Comparison of ENCODE assay signal across 2 cellular contexts in the genomic region with DNA sequence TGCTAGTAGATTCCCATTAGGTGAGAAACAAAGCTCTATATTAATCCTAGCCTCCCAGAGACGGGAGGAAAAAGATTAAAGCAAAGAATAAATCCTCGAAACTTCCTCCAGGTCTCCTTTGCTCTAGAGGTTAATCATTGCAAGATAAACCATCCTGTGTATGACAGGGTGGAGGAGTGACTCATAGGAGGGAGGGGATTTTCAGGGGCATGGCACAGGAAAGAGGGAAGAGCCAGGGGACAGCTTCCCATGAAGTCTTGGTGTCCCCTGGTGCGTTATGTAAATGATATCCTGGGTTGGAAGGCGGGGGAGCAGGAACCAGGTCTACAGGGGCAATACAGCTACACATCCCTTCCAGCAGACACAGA.
TF ChIP-seq lines count a peak whose summit lies in the region.

No MANE protein-coding gene starts in this region.

TF ChIP-seq in K562, 482 proteins besides CTCF, POLR2A, EP300 and RAD21 (continued from another document and continues in another):
- TF ChIP-seq, protein P1, sequence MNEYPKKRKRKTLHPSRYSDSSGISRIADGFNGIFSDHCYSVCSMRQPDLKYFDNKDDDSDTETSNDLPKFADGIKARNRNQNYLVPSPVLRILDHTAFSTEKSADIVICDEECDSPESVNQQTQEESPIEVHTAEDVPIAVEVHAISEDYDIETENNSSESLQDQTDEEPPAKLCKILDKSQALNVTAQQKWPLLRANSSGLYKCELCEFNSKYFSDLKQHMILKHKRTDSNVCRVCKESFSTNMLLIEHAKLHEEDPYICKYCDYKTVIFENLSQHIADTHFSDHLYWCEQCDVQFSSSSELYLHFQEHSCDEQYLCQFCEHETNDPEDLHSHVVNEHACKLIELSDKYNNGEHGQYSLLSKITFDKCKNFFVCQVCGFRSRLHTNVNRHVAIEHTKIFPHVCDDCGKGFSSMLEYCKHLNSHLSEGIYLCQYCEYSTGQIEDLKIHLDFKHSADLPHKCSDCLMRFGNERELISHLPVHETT (CRISPR knock-in tag; conservative IDR thresholded peaks at IDR 0.05 in 1 of 2, IDR thresholded peaks at IDR 0.05 in 1 of 2) = 0 out of 4 replicates have a peak, but pooled peaks of 1 of the 2 experiments have one; percentile 4
- TF ChIP-seq, protein P2, sequence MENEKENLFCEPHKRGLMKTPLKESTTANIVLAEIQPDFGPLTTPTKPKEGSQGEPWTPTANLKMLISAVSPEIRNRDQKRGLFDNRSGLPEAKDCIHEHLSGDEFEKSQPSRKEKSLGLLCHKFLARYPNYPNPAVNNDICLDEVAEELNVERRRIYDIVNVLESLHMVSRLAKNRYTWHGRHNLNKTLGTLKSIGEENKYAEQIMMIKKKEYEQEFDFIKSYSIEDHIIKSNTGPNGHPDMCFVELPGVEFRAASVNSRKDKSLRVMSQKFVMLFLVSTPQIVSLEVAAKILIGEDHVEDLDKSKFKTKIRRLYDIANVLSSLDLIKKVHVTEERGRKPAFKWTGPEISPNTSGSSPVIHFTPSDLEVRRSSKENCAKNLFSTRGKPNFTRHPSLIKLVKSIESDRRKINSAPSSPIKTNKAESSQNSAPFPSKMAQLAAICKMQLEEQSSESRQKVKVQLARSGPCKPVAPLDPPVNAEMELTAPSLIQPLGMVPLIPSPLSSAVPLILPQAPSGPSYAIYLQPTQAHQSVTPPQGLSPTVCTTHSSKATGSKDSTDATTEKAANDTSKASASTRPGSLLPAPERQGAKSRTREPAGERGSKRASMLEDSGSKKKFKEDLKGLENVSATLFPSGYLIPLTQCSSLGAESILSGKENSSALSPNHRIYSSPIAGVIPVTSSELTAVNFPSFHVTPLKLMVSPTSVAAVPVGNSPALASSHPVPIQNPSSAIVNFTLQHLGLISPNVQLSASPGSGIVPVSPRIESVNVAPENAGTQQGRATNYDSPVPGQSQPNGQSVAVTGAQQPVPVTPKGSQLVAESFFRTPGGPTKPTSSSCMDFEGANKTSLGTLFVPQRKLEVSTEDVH (IDR thresholded peaks at IDR 0.05; ENCODE audit: low read depth, partially characterized antibody) = peak; percentile 32
- TF ChIP-seq L3MBTL2 (IDR thresholded peaks at IDR 0.05) (peak; percentile 41; the same call in 1 of the 2 replicates), MBD2 (IDR thresholded peaks at IDR 0.05; ENCODE audit: borderline replicate concordance, low read depth) (0 out of 2 replicates have a peak, but pooled peaks have one; percentile 41), SMARCE1 (IDR thresholded peaks at IDR 0.05) (peak; percentile 88), JUND (IDR thresholded peaks at IDR 0.05; ENCODE audit: borderline replicate concordance, low read depth, low read length) (peak; percentile 96), JUND (tag; IDR thresholded peaks at IDR 0.05; ENCODE audit: borderline replicate concordance, low read depth, low read length) (peak; percentile 93; the same call in 2 of the 3 replicates), CTBP1 (IDR thresholded peaks at IDR 0.05; ENCODE audit: borderline replicate concordance) (peak; percentile 65; the same call in 1 of the 2 replicates), SRSF7 (optimal IDR thresholded peaks at IDR 0.05; ENCODE audit: low read depth, low read length) (no peak), ESRRA (IDR thresholded peaks at IDR 0.05; ENCODE audit: borderline replicate concordance, low read depth) (peak; percentile 31; the same call in 1 of the 2 replicates), JUN (IDR thresholded peaks at IDR 0.05; ENCODE audit: borderline replicate concordance, low read depth, low read length) (peak; percentile 93), JUN (CRISPR knock-in tag; IDR thresholded peaks at IDR 0.05; ENCODE audit: borderline replicate concordance) (no peak), SMARCA4 (IDR thresholded peaks at IDR 0.05) (peak; percentile 81), CREM (IDR thresholded peaks at IDR 0.05; ENCODE audit: low read depth) (peak; percentile 33; the same call in 1 of the 2 replicates), OTX1 (CRISPR knock-in tag; IDR thresholded peaks at IDR 0.05) (0 out of 2 replicates have a peak, but pooled peaks have one; percentile 27)
- TF ChIP-seq, protein P3, sequence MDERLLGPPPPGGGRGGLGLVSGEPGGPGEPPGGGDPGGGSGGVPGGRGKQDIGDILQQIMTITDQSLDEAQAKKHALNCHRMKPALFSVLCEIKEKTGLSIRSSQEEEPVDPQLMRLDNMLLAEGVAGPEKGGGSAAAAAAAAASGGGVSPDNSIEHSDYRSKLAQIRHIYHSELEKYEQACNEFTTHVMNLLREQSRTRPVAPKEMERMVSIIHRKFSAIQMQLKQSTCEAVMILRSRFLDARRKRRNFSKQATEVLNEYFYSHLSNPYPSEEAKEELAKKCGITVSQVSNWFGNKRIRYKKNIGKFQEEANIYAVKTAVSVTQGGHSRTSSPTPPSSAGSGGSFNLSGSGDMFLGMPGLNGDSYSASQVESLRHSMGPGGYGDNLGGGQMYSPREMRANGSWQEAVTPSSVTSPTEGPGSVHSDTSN (CRISPR knock-in tag; IDR thresholded peaks at IDR 0.05; ENCODE audit: low read depth) = no peak
- TF ChIP-seq, protein P3 (tag; conservative IDR thresholded peaks at IDR 0.05; ENCODE audit: low read depth) = 0 out of 2 replicates have a peak, but pooled peaks have one; percentile 62
- TF ChIP-seq, protein P4, sequence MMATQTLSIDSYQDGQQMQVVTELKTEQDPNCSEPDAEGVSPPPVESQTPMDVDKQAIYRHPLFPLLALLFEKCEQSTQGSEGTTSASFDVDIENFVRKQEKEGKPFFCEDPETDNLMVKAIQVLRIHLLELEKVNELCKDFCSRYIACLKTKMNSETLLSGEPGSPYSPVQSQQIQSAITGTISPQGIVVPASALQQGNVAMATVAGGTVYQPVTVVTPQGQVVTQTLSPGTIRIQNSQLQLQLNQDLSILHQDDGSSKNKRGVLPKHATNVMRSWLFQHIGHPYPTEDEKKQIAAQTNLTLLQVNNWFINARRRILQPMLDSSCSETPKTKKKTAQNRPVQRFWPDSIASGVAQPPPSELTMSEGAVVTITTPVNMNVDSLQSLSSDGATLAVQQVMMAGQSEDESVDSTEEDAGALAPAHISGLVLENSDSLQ (IDR thresholded peaks at IDR 0.05) = peak; percentile 69

TF ChIP-seq in HepG2, 621 proteins besides CTCF, POLR2A, EP300 and RAD21 (continued from another document and continues in another):
- TF ChIP-seq, protein P5, sequence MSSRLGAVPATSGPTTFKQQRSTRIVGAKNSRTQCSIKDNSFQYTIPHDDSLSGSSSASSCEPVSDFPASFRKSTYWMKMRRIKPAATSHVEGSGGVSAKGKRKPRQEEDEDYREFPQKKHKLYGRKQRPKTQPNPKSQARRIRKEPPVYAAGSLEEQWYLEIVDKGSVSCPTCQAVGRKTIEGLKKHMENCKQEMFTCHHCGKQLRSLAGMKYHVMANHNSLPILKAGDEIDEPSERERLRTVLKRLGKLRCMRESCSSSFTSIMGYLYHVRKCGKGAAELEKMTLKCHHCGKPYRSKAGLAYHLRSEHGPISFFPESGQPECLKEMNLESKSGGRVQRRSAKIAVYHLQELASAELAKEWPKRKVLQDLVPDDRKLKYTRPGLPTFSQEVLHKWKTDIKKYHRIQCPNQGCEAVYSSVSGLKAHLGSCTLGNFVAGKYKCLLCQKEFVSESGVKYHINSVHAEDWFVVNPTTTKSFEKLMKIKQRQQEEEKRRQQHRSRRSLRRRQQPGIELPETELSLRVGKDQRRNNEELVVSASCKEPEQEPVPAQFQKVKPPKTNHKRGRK (CRISPR knock-in tag; IDR thresholded peaks at IDR 0.05) = no peak
- TF ChIP-seq, protein P6, sequence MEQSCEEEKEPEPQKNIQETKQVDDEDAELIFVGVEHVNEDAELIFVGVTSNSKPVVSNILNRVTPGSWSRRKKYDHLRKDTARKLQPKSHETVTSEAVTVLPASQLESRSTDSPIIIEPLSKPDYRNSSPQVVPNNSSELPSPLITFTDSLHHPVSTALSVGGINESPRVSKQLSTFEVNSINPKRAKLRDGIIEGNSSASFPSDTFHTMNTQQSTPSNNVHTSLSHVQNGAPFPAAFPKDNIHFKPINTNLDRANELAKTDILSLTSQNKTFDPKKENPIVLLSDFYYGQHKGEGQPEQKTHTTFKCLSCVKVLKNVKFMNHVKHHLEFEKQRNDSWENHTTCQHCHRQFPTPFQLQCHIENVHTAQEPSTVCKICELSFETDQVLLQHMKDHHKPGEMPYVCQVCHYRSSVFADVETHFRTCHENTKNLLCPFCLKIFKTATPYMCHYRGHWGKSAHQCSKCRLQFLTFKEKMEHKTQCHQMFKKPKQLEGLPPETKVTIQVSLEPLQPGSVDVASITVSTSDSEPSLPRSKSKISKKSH (CRISPR knock-in tag; IDR thresholded peaks at IDR 0.05; ENCODE audit: borderline replicate concordance) = no peak
- TF ChIP-seq GATAD2A (CRISPR knock-in tag; IDR thresholded peaks at IDR 0.05) (peak; percentile 54; the same call in 1 of the 2 replicates), NFATC3 (CRISPR knock-in tag; IDR thresholded peaks at IDR 0.05) (no peak), CBX5 (CRISPR knock-in tag; IDR thresholded peaks at IDR 0.05; ENCODE audit: borderline replicate concordance) (peak; percentile 31; the same call in 1 of the 2 replicates), NR2F6 (IDR thresholded peaks at IDR 0.05) (no peak; the same call in 1 of the 2 replicates), NR2F6 (CRISPR knock-in tag; IDR thresholded peaks at IDR 0.05) (peak; percentile 54; the same call in 1 of the 2 replicates)
- TF ChIP-seq, protein P7, sequence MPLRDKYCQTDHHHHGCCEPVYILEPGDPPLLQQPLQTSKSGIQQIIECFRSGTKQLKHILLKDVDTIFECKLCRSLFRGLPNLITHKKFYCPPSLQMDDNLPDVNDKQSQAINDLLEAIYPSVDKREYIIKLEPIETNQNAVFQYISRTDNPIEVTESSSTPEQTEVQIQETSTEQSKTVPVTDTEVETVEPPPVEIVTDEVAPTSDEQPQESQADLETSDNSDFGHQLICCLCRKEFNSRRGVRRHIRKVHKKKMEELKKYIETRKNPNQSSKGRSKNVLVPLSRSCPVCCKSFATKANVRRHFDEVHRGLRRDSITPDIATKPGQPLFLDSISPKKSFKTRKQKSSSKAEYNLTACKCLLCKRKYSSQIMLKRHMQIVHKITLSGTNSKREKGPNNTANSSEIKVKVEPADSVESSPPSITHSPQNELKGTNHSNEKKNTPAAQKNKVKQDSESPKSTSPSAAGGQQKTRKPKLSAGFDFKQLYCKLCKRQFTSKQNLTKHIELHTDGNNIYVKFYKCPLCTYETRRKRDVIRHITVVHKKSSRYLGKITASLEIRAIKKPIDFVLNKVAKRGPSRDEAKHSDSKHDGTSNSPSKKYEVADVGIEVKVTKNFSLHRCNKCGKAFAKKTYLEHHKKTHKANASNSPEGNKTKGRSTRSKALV (CRISPR knock-in tag; IDR thresholded peaks at IDR 0.05) = no peak
- TF ChIP-seq, protein P8, sequence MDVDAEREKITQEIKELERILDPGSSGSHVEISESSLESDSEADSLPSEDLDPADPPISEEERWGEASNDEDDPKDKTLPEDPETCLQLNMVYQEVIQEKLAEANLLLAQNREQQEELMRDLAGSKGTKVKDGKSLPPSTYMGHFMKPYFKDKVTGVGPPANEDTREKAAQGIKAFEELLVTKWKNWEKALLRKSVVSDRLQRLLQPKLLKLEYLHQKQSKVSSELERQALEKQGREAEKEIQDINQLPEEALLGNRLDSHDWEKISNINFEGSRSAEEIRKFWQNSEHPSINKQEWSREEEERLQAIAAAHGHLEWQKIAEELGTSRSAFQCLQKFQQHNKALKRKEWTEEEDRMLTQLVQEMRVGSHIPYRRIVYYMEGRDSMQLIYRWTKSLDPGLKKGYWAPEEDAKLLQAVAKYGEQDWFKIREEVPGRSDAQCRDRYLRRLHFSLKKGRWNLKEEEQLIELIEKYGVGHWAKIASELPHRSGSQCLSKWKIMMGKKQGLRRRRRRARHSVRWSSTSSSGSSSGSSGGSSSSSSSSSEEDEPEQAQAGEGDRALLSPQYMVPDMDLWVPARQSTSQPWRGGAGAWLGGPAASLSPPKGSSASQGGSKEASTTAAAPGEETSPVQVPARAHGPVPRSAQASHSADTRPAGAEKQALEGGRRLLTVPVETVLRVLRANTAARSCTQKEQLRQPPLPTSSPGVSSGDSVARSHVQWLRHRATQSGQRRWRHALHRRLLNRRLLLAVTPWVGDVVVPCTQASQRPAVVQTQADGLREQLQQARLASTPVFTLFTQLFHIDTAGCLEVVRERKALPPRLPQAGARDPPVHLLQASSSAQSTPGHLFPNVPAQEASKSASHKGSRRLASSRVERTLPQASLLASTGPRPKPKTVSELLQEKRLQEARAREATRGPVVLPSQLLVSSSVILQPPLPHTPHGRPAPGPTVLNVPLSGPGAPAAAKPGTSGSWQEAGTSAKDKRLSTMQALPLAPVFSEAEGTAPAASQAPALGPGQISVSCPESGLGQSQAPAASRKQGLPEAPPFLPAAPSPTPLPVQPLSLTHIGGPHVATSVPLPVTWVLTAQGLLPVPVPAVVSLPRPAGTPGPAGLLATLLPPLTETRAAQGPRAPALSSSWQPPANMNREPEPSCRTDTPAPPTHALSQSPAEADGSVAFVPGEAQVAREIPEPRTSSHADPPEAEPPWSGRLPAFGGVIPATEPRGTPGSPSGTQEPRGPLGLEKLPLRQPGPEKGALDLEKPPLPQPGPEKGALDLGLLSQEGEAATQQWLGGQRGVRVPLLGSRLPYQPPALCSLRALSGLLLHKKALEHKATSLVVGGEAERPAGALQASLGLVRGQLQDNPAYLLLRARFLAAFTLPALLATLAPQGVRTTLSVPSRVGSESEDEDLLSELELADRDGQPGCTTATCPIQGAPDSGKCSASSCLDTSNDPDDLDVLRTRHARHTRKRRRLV (CRISPR knock-in tag; IDR thresholded peaks at IDR 0.05) = 0 out of 2 replicates have a peak, but pooled peaks have one; percentile 30
- TF ChIP-seq, protein P9, sequence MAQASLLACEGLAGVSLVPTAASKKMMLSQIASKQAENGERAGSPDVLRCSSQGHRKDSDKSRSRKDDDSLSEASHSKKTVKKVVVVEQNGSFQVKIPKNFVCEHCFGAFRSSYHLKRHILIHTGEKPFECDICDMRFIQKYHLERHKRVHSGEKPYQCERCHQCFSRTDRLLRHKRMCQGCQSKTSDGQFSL (CRISPR knock-in tag; IDR thresholded peaks at IDR 0.05) = 0 out of 2 replicates have a peak, but pooled peaks have one; percentile 36
- TF ChIP-seq, protein P3 (CRISPR knock-in tag; IDR thresholded peaks at IDR 0.05) = no peak
